9 cellular contexts compared by ENCODE assay signal in the genomic region with DNA sequence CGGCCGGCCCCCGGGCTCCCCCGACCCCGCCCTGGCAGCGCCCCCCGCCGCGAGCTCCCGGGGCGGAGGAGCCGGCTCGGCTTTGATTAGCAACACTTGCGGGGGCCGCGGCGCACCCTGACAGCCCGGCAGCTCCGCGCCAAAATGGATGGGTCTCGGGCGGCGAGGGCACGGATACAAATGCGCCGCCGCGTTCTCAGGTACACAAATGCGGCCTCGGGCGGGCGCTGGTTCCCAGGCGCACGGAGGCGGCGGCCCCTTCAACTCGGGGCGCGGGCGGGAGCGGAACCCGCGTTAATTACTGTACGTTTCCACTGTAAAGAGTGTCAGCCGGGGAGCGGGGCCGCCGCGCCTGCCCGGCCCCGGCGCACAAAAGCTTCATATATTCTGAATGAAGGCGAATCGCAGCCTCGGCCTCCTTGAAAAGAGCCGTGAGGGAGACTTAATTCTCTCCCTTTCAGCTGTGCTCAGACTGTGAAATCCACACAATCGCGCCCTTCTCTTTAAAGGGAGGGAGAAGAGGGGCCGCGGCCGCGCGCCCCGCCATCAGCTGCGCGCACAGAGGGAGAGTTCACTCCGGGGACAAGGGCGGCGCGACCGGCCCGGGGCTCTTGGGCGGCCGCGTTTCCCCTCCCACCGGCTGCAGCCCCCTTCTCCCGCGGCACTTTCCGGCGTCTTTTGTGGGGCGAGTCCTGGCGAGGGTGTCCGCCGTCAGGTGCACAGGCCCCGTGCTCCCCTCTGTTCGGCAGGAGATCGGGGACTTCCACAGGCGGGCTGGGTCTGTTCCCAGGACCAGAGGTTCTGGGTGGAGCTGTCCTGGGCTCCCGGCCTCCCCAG. TPM values are rescaled to one million over a fixed set of nuclear protein-coding genes. Genes with fewer than 3 reads are reported as not detected.
A peak's percentile ranks its signal among the peaks of the same experiment; 100 is the strongest.
DNase-seq lines count a peak whose midpoint lies in the region; ATAC-seq and TF ChIP-seq lines count a peak whose summit lies in the region.
"Had no signal": no experiment of that assay in that cellular context is flagged by ENCODE, and none has a peak within 500 bp of the region (broad histone marks: within the 10 kb centered on the region; RNA-seq: fewer than 3 reads in every experiment).

No MANE protein-coding gene starts in this region.

- DNase-seq in A673 (ENCODE audit: low spot score) (peak; percentile 20), LHCN-M2 (ENCODE audit: low read depth) (peak; percentile 15), chondrocyte (ENCODE audit: low spot score) (no peak), NCI-H446 treated with DMSO at 0.1 percent for 48 hours (lab: John Stamatoyannopoulos, UW) (no peak)
- DNase-seq: hippocampal formation had no signal

- H3K4me1 Mint-ChIP-seq in chondrocyte (ENCODE audit: low read depth), result peaks cover 13% of the 10 kb centered on the region

- TF ChIP-seq CTCF in A673 (conservative IDR thresholded peaks at IDR 0.05; ENCODE audit: low read depth, low read length) (no peak), chondrocyte (IDR thresholded peaks at IDR 0.05) (no peak)

- peak overlapping the region; percentile 54 for H3K27ac Mint-ChIP-seq in chondrocyte (ENCODE audit: unreplicated experiment)

- peaks cover 10% of the 10 kb centered on the region for H3K27me3 Mint-ChIP-seq in chondrocyte (ENCODE audit: low read depth)

- H3K36me3 ChIP-seq in A673 (ENCODE audit: insufficient read depth, low read length, poor library complexity, severe bottlenecking), result no peaks in the 10 kb centered on the region
- H3K36me3 ChIP-seq in mesodermal cell (ENCODE audit: control insufficient read depth, insufficient read depth, low read length), result no peaks in the 10 kb centered on the region

- no peaks in the 10 kb centered on the region for H3K4me1 ChIP-seq in A673 (ENCODE audit: insufficient read depth, low read length, poor library complexity, severe bottlenecking)
- H3K4me1 ChIP-seq in mesodermal cell (ENCODE audit: control insufficient read depth, insufficient read depth, low read length, poor library complexity, severe bottlenecking), result no peaks in the 10 kb centered on the region

- 0 to 1% methylated on average over 52 to 65 of the region's 89 CpGs for WGBS in mesodermal cell (ENCODE audit: insufficient coverage in 2 of 2), 2 experiments

- H3K4me3 Mint-ChIP-seq in chondrocyte (ENCODE audit: unreplicated experiment), result peak overlapping the region; percentile 79

- H3K36me3 Mint-ChIP-seq in chondrocyte (ENCODE audit: low read depth), result no peaks in the 10 kb centered on the region

- BruUV-seq in A673 (replicated peaks; lab: Mats Ljungman, UMichigan), result no TSS peak

- POLR2A ChIA-PET in A673 (lab: Charles Lee; ENCODE audit: low non-redundant PET), result interaction anchor here (0.6 kb wide), 2 partner anchors 38 to 344 kb away, joined by 7 to 12 read pairs; no protein-coding TSS in a partner anchor

- H3K4me3 ChIP-seq in A673 (ENCODE audit: low read depth, low read length, poor library complexity, severe bottlenecking) (peak overlapping the region; percentile 39), mesodermal cell (ENCODE audit: extremely low read depth, insufficient read depth, low read length, poor library complexity, severe bottlenecking) (peak overlapping the region; percentile 57)

- intact Hi-C loops in A673 (cut with micrococcal nuclease; ENCODE audit: unreplicated experiment), result no loop called here

- H3K27ac ChIP-seq in A673 (ENCODE audit: low read depth, low read length, poor library complexity, severe bottlenecking), result no peak overlapping the region
- H3K27ac ChIP-seq in mesodermal cell (ENCODE audit: low read depth, low read length, severe bottlenecking), result peak overlapping the region; percentile 41

- no peaks in the 10 kb centered on the region for H3K9me3 ChIP-seq in A673 (ENCODE audit: low read depth, low read length, poor library complexity, severe bottlenecking)
- no peaks in the 10 kb centered on the region for H3K9me3 ChIP-seq in mesodermal cell (ENCODE audit: control insufficient read depth, low read length)

- H3K9me3 Mint-ChIP-seq in chondrocyte (ENCODE audit: low read depth), result no peaks in the 10 kb centered on the region

- H3K27me3 ChIP-seq in A673 (replicated peaks; ENCODE audit: insufficient read depth, low read depth, low read length, poor library complexity), result peaks cover 46% of the 10 kb centered on the region

- ATAC-seq in GM19397 (IDR thresholded peaks at IDR 0.05; ENCODE audit: unreplicated experiment) (no peak), HG02642 (IDR thresholded peaks at IDR 0.05; ENCODE audit: poor library complexity, unreplicated experiment) (no peak), GM21529 (IDR thresholded peaks at IDR 0.05; ENCODE audit: unreplicated experiment) (no peak)

- CTCF ChIA-PET in A673 (lab: Charles Lee), result interaction anchor here (0.5 kb wide), 1 partner anchor 42 kb away, joined by 4 read pairs; no protein-coding TSS in a partner anchor

RNA-seq across cellular contexts. Expression of gene MSX2, which starts 27.0 kb away (rescaled TPM):
- total RNA-seq in A673 (2021) (not detected in 2 replicates), LHCN-M2 (2014; rRNA removed) (4.0 and 4.9 TPM in 2 replicates), chondrocyte (2.2 to 25.5 TPM (median 2.3 TPM) in 3 replicates)
- polyA plus RNA-seq in LHCN-M2 (2012), result 3.9 TPM
- polyA plus RNA-seq in mesodermal cell (2013, experiment 1 of 2), result 195 TPM
- 141 TPM for polyA plus RNA-seq in mesodermal cell (2013, experiment 2 of 2)

Comparison
In these comparisons a context has a peak if more than half of its experiments do, and no peak if none do; other contexts are left out.
1. DNase-seq: peak in A673 (single experiment) and LHCN-M2 (single experiment); none in chondrocyte (single experiment) and NCI-H446 treated with DMSO at 0.1 percent for 48 hours (single experiment).